In genomic region chr1:228180271-228180987, GRCh38 we compare ENCODE assay signal across 1 cellular context.
TF ChIP-seq lines count a peak whose summit lies in the region.

No MANE protein-coding gene starts in this region.

TF ChIP-seq in K562, 482 proteins besides CTCF, POLR2A, EP300 and RAD21:
- no peak for TF ChIP-seq GTF2B (IDR thresholded peaks at IDR 0.05; ENCODE audit: extremely low read depth, insufficient read length)
- no peak for TF ChIP-seq ZNF175 (CRISPR knock-in tag; IDR thresholded peaks at IDR 0.05; ENCODE audit: low read depth)
- TF ChIP-seq ELF1 (tag; IDR thresholded peaks at IDR 0.05), result no peak
- peak; percentile 66 for TF ChIP-seq FOSL1 (tag; conservative IDR thresholded peaks at IDR 0.05)
- peak; percentile 54; the same call in 1 of the 2 replicates for TF ChIP-seq ZNF384 (IDR thresholded peaks at IDR 0.05; ENCODE audit: low read depth, low read length)
- TF ChIP-seq ZBTB1 (CRISPR knock-in tag; IDR thresholded peaks at IDR 0.05; ENCODE audit: borderline replicate concordance, low read depth), result no peak
- no peak for TF ChIP-seq POLR2AphosphoS2 (IDR thresholded peaks at IDR 0.05; ENCODE audit: low read length)
- TF ChIP-seq GATAD2B (IDR thresholded peaks at IDR 0.05; ENCODE audit: borderline replicate concordance), result no peak
- TF ChIP-seq E2F3 (CRISPR knock-in tag; IDR thresholded peaks at IDR 0.05), result no peak
- TF ChIP-seq LCOR (CRISPR knock-in tag; IDR thresholded peaks at IDR 0.05), result no peak
- no peak for TF ChIP-seq TCF15 (CRISPR knock-in tag; IDR thresholded peaks at IDR 0.05)
- TF ChIP-seq KAT7 (CRISPR knock-in tag; IDR thresholded peaks at IDR 0.05; ENCODE audit: borderline replicate concordance), result no peak
- no peak for TF ChIP-seq KAT8 (IDR thresholded peaks at IDR 0.05; ENCODE audit: low read depth)
- TF ChIP-seq CREB1 (IDR thresholded peaks at IDR 0.05), result no peak
- TF ChIP-seq CREB1 (CRISPR knock-in tag; IDR thresholded peaks at IDR 0.05), result no peak
- TF ChIP-seq JUND (IDR thresholded peaks at IDR 0.05; ENCODE audit: borderline replicate concordance, low read depth, low read length), result peak; percentile 38; the same call in 1 of the 2 replicates
- peak; percentile 70; the same call in 2 of the 3 replicates for TF ChIP-seq JUND (tag; IDR thresholded peaks at IDR 0.05; ENCODE audit: borderline replicate concordance, low read depth, low read length)
- no peak for TF ChIP-seq SAP30 (IDR thresholded peaks at IDR 0.05; ENCODE audit: borderline replicate concordance, insufficient read depth, low read depth, low read length, poor library complexity, severe bottlenecking)
- TF ChIP-seq ATF3 (IDR thresholded peaks at IDR 0.05), result peak; percentile 78
- no peak for TF ChIP-seq ATF3 (CRISPR knock-in tag; conservative IDR thresholded peaks at IDR 0.05)
- TF ChIP-seq DIDO1 (tag; IDR thresholded peaks at IDR 0.05; ENCODE audit: low read depth), result no peak
- no peak for TF ChIP-seq SRSF3 (IDR thresholded peaks at IDR 0.05; ENCODE audit: insufficient read depth, low read length)
- no peak for TF ChIP-seq NR4A1 (CRISPR knock-in tag; IDR thresholded peaks at IDR 0.05)
- no peak for TF ChIP-seq NR4A1 (tag; IDR thresholded peaks at IDR 0.05)
- no peak for TF ChIP-seq POLR3A (IDR thresholded peaks at IDR 0.05; ENCODE audit: borderline replicate concordance, extremely low read depth, insufficient read depth, insufficient read length)
- no peak for TF ChIP-seq ZFP91 (CRISPR knock-in tag; IDR thresholded peaks at IDR 0.05)
TF ChIP-seq in K562: peak in this region for 4.
